8 cellular contexts compared by ENCODE assay signal in genomic region chr1:218459878-218460277, GRCh38.
A peak's percentile ranks its signal among the peaks of the same experiment; 100 is the strongest.
DNase-seq lines count a peak whose midpoint lies in the region; ATAC-seq and TF ChIP-seq lines count a peak whose summit lies in the region.

No MANE protein-coding gene starts in this region.

- no peak overlapping the region for H3K9ac ChIP-seq in H9 (ENCODE audit: extremely low read depth, insufficient read length, low read length)

- H4K91ac ChIP-seq in H9 (ENCODE audit: insufficient read length, low read depth, low read length): no peak overlapping the region

- TF ChIP-seq CTCF in H9 (conservative IDR thresholded peaks at IDR 0.05): no peak
- no peak for TF ChIP-seq CTCF in fibroblast of pulmonary artery (IDR thresholded peaks at IDR 0.05; ENCODE audit: low read length, missing control alignments)

- peak overlapping the region; percentile 28 for H3K4me2 ChIP-seq in H9 (ENCODE audit: insufficient read depth, insufficient read length, low read length)

- H4K5ac ChIP-seq in H9 (ENCODE audit: insufficient read length, low read depth, low read length): peak overlapping the region; percentile 21

- peaks cover 24 to 27% of the 10 kb centered on the region in 2 experiments for H3K4me1 Mint-ChIP-seq in H9

- H3K27me3 Mint-ChIP-seq in H9 (ENCODE audit: low read depth): no peaks in the 10 kb centered on the region

- peak overlapping the region; percentile 90 for H3K18ac ChIP-seq in H9 (ENCODE audit: insufficient read length, low read depth, low read length)

- H3K23me2 ChIP-seq in H9 (ENCODE audit: insufficient read length, low read depth, low read length, poor library complexity, severe bottlenecking): no peaks in the 10 kb centered on the region

- no peak overlapping the region for H2BK15ac ChIP-seq in H9 (ENCODE audit: low read depth, low read length)

- no peak overlapping the region for H3K4me3 ChIP-seq in fibroblast of pulmonary artery (replicated peaks; ENCODE audit: low read depth, low read length)

- WGBS in H9 (ENCODE audit: extremely low coverage, insufficient read length, low lambda C conversion rate): no CpG with 5 or more reads among the region's 4 CpGs

- DNase-seq in H9 (peak; percentile 56), RPMI7951 (ENCODE audit: low read depth) (peak; percentile 94), fibroblast of pulmonary artery (ENCODE audit: low read depth) (peak; percentile 91), pons (ENCODE audit: low spot score) (peak; percentile 52), DMS79 (lab: John Stamatoyannopoulos, UW) (no peak), G401 (ENCODE audit: low spot score) (no peak)
- DNase-seq in stimulated activated naive CD4-positive, alpha-beta T cell treated with Interleukin-2 at 50 U/mL for 16 hours (lab: John Stamatoyannopoulos, UW): no peak

- no peak overlapping the region for H4K8ac ChIP-seq in H9 (replicated peaks; ENCODE audit: insufficient read length, low read depth, low read length)

- H3K9me3 ChIP-seq in H9 (ENCODE audit: control insufficient read depth, low read depth, low read length): no peaks in the 10 kb centered on the region

- no peak overlapping the region for H3K56ac ChIP-seq in H9 (ENCODE audit: insufficient read length, low read depth, low read length)

- H2BK12ac ChIP-seq in H9 (ENCODE audit: insufficient read length, low read depth, low read length): peak overlapping the region; percentile 99

- no peaks in the 10 kb centered on the region for H4K20me1 ChIP-seq in H9 (ENCODE audit: control insufficient read depth, insufficient read depth, insufficient read length)

- H3K36me3 Mint-ChIP-seq in H9 (ENCODE audit: insufficient read depth in 1 of 3, low read depth in 3 of 3): no peaks in the 10 kb centered on the region

- no peak overlapping the region for H2BK5ac ChIP-seq in H9 (ENCODE audit: insufficient read length, low read length)

- no peak overlapping the region for H3K27ac ChIP-seq in H9 (ENCODE audit: insufficient read length, low read depth, low read length)

- no peak for ATAC-seq in GM21619 (IDR thresholded peaks at IDR 0.05; ENCODE audit: unreplicated experiment)

- H3K23ac ChIP-seq in H9 (ENCODE audit: insufficient read length, low read depth, low read length): no peak overlapping the region

- no peak overlapping the region for H2AK5ac ChIP-seq in H9 (ENCODE audit: insufficient read length, low read length)

- no peaks in the 10 kb centered on the region; a peak in 2 of 5 replicates for H3K9me3 Mint-ChIP-seq in H9

- H3K14ac ChIP-seq in H9 (ENCODE audit: insufficient read depth, low read length): peak overlapping the region; percentile 67; the same call in 1 of the 2 replicates

- no peaks in the 10 kb centered on the region for H3K79me1 ChIP-seq in H9 (ENCODE audit: insufficient read depth, low read depth, low read length, poor library complexity, severe bottlenecking)

- H3K4me1 ChIP-seq in H9 (ENCODE audit: insufficient read depth, low read length): peaks cover 10% of the 10 kb centered on the region; the same call in 1 of the 2 replicates

- no peak overlapping the region for H2AFZ ChIP-seq in H9 (ENCODE audit: low read length)

- H3K79me2 ChIP-seq in H9 (ENCODE audit: insufficient read depth, low read length): no peaks in the 10 kb centered on the region

- H3K4me3 Mint-ChIP-seq in H9: 0 out of 5 replicates have a peak overlapping the region, but pooled peaks of 1 of the 2 experiments have one; percentile 8

- H2BK20ac ChIP-seq in H9 (ENCODE audit: low read depth, low read length, poor library complexity, severe bottlenecking): no peak overlapping the region

- in situ Hi-C loops in G401 (cut with HindIII; ENCODE audit: low sequenced_read_pairs): no loop called here

- peak overlapping the region; percentile 87 to 92 (median 92) for H3K27ac Mint-ChIP-seq in H9

- H3K27me3 ChIP-seq in H9 (ENCODE audit: insufficient read depth, low read length): no peaks in the 10 kb centered on the region

- H2BK120ac ChIP-seq in H9 (ENCODE audit: low read depth, low read length, poor library complexity, severe bottlenecking): no peak overlapping the region

- no peak overlapping the region for H3T11ph ChIP-seq in H9 (ENCODE audit: low read length)

- H3K4ac ChIP-seq in H9 (ENCODE audit: low read depth, low read length): no peak overlapping the region; the same call in 1 of the 2 replicates

Comparison
In these comparisons a context has a peak if more than half of its experiments do, and no peak if none do; other contexts are left out.
1. DNase-seq: peak in H9 (single experiment), RPMI7951 (single experiment), fibroblast of pulmonary artery (single experiment) and pons (single experiment); none in stimulated activated naive CD4-positive, alpha-beta T cell treated with Interleukin-2 at 50 U/mL for 16 hours (single experiment), DMS79 (single experiment) and G401 (single experiment).